ENCODE assay signal across 17 cellular contexts in genomic region chr12:12334710-12335040, GRCh38. TPM values are rescaled to one million over a fixed set of nuclear protein-coding genes. Genes with fewer than 3 reads are reported as not detected.
DNase-seq lines count a peak whose midpoint lies in the region; ATAC-seq, FAIRE-seq and TF ChIP-seq lines count a peak whose summit lies in the region.
"Had no signal": no experiment of that assay in that cellular context is flagged by ENCODE, and none has a peak within 500 bp of the region (broad histone marks: within the 10 kb centered on the region; RNA-seq: fewer than 3 reads in every experiment).

No MANE protein-coding gene starts in this region.

- peak overlapping the region; percentile 18 for H3K27ac Mint-ChIP-seq in activated CD4-positive, alpha-beta T cell treated with anti-CD3 and anti-CD28 coated beads, Interleukin-2, amount 10 ng/mL, durations not matched to agents 24 days and 14 days
- H3K27ac Mint-ChIP-seq in activated CD4-positive, alpha-beta T cell treated with anti-CD3 and anti-CD28 coated beads, Interleukin-2, amount 10 ng/mL, durations not matched to agents 7 days and 5 days, result no peak overlapping the region
- H3K27ac Mint-ChIP-seq in T-helper 17 cell, result peak overlapping the region; percentile 69

- H3K4me1 Mint-ChIP-seq in activated CD4-positive, alpha-beta T cell treated with anti-CD3 and anti-CD28 coated beads, Interleukin-2, amount 10 ng/mL, durations not matched to agents 24 days and 14 days, result peaks cover 36% of the 10 kb centered on the region
- H3K4me1 Mint-ChIP-seq in activated CD4-positive, alpha-beta T cell treated with anti-CD3 and anti-CD28 coated beads, Interleukin-2, amount 10 ng/mL, durations not matched to agents 7 days and 5 days, result peaks cover 32% of the 10 kb centered on the region
- peaks cover 14% of the 10 kb centered on the region for H3K4me1 Mint-ChIP-seq in T-helper 17 cell

- intact Hi-C loops in activated CD4-positive, alpha-beta T cell treated with anti-CD3 and anti-CD28 coated beads, Interleukin-2, amount 10 ng/mL, durations not matched to agents 24 days and 14 days (cut with micrococcal nuclease), result loop anchor here (2.0 to 10.0 kb wide), 4 partner anchors 70 to 754 kb away; partner anchors contain the start of gene LRP6
- intact Hi-C loops in uterus (cut with DNase I; ENCODE audit: low total_unique reads), result no loop called here
- intact Hi-C loops in kidney (cut with DNase I), result loop anchor here (10.0 kb wide), 1 partner anchor 250 kb away; no protein-coding TSS in a partner anchor

- no peak for DNase-seq in activated CD4-positive, alpha-beta T cell treated with anti-CD3 and anti-CD28 coated beads, Interleukin-2, amount 10 ng/mL, durations not matched to agents 24 days and 14 days
- DNase-seq in activated CD4-positive, alpha-beta T cell treated with anti-CD3 and anti-CD28 coated beads, Interleukin-2, amount 10 ng/mL, durations not matched to agents 7 days and 5 days, result no peak
- DNase-seq in T-helper 17 cell (no peak), left lobe of liver (ENCODE audit: low spot score) (peak; percentile 39), uterus (peak in 1 of 2 donors; percentile 5), HCEC 1CT (no peak), DMS 273 treated with DMSO at 0.1 percent for 48 hours (lab: John Stamatoyannopoulos, UW) (no peak), kidney (no peak)
- DNase-seq: GOT3, tibial artery had no signal

- ATAC-seq in T-helper 17 cell (no peak), left lobe of liver (peak; percentile 32)

- H3K9me3 Mint-ChIP-seq in activated CD4-positive, alpha-beta T cell treated with anti-CD3 and anti-CD28 coated beads, Interleukin-2, amount 10 ng/mL, durations not matched to agents 24 days and 14 days, result no peaks in the 10 kb centered on the region
- H3K9me3 Mint-ChIP-seq in activated CD4-positive, alpha-beta T cell treated with anti-CD3 and anti-CD28 coated beads, Interleukin-2, amount 10 ng/mL, durations not matched to agents 7 days and 5 days, result no peaks in the 10 kb centered on the region
- H3K9me3 Mint-ChIP-seq: activated naive CD4-positive, alpha-beta T cell treated with anti-CD3 and anti-CD28 coated beads, Interleukin-2, amount 50 U/mL, for 72 hours; CD8-positive, alpha-beta memory T cell had no signal

- no peaks in the 10 kb centered on the region for H3K27me3 ChIP-seq in uterus
- H3K27me3 ChIP-seq: brain microvascular endothelial cell, hepatocyte, SJSA1, tibial artery had no signal

- peaks cover 0 to 5% of the 10 kb centered on the region in 2 donors for H3K4me1 ChIP-seq in uterus
- H3K4me1 ChIP-seq in kidney (ENCODE audit: control insufficient read depth in 1 of 2, insufficient read depth in 1 of 2, low read depth in 1 of 2, low read length in 2 of 2), result peaks cover 0 to 8% of the 10 kb centered on the region in 2 donors

- CTCF ChIA-PET in activated CD4-positive, alpha-beta T cell treated with anti-CD3 and anti-CD28 coated beads, Interleukin-2, amount 10 ng/mL, durations not matched to agents 7 days and 5 days (lab: Charles Lee), result interaction anchor here (0.5 to 1.1 kb wide), 2 partner anchors 260 to 670 kb away, joined by 3 to 5 read pairs; no protein-coding TSS in a partner anchor

- TF ChIP-seq POLR2A in uterus (IDR thresholded peaks at IDR 0.05), result no peak

- H3K9me3 ChIP-seq in T-helper 17 cell (ENCODE audit: control insufficient read depth, low read length, poor library complexity, severe bottlenecking) (no peaks in the 10 kb centered on the region), uterus (no peaks in the 10 kb centered on the region), kidney (ENCODE audit: control insufficient read depth in 1 of 2, low read length in 2 of 2) (no peaks in the 10 kb centered on the region)
- H3K9me3 ChIP-seq: mucosa of descending colon, SJSA1, tibial artery had no signal

- H3K4me3 Mint-ChIP-seq in activated CD4-positive, alpha-beta T cell treated with anti-CD3 and anti-CD28 coated beads, Interleukin-2, amount 10 ng/mL, durations not matched to agents 24 days and 14 days, result no peak overlapping the region
- H3K4me3 Mint-ChIP-seq in activated CD4-positive, alpha-beta T cell treated with anti-CD3 and anti-CD28 coated beads, Interleukin-2, amount 10 ng/mL, durations not matched to agents 7 days and 5 days, result no peak overlapping the region
- H3K4me3 Mint-ChIP-seq in T-helper 17 cell, result peak overlapping the region; percentile 50

- no peak overlapping the region for H3K9ac ChIP-seq in kidney (ENCODE audit: low read length in 2 of 2)

- H3K4me3 ChIP-seq in uterus (no peak overlapping the region), kidney (ENCODE audit: low read length in 2 of 2) (no peak overlapping the region)
- H3K4me3 ChIP-seq: hepatocyte, mucosa of descending colon, SJSA1, tibial artery had no signal

- POLR2A ChIA-PET in activated CD4-positive, alpha-beta T cell treated with anti-CD3 and anti-CD28 coated beads, Interleukin-2, amount 10 ng/mL, durations not matched to agents 7 days and 5 days (lab: Charles Lee), result no interaction called here

- H3K36me3 Mint-ChIP-seq in activated CD4-positive, alpha-beta T cell treated with anti-CD3 and anti-CD28 coated beads, Interleukin-2, amount 10 ng/mL, durations not matched to agents 24 days and 14 days (ENCODE audit: low read depth), result no peaks in the 10 kb centered on the region
- H3K36me3 Mint-ChIP-seq in activated CD4-positive, alpha-beta T cell treated with anti-CD3 and anti-CD28 coated beads, Interleukin-2, amount 10 ng/mL, durations not matched to agents 7 days and 5 days (ENCODE audit: low read depth), result no peaks in the 10 kb centered on the region
- H3K36me3 Mint-ChIP-seq in T-helper 17 cell (ENCODE audit: low read depth), result peaks cover 6% of the 10 kb centered on the region
- H3K36me3 Mint-ChIP-seq: activated naive CD4-positive, alpha-beta T cell treated with anti-CD3 and anti-CD28 coated beads, Interleukin-2, amount 50 U/mL, for 72 hours; CD8-positive, alpha-beta memory T cell had no signal

- TF ChIP-seq CTCF in uterus (IDR thresholded peaks at IDR 0.05), result no peak
- TF ChIP-seq CTCF in kidney (IDR thresholded peaks at IDR 0.05; ENCODE audit: borderline replicate concordance, extremely low read depth, insufficient read depth), result no peak

- no peak for FAIRE-seq in kidney (lab: Jason Lieb, UNC)
- FAIRE-seq: A204.1 had no signal

- H3K36me3 ChIP-seq in uterus (no peaks in the 10 kb centered on the region), kidney (ENCODE audit: control insufficient read depth in 1 of 2, insufficient read depth in 2 of 2, low read length in 2 of 2) (peaks cover 0 to 2% of the 10 kb centered on the region in 2 donors)
- H3K36me3 ChIP-seq: brain microvascular endothelial cell, SJSA1 had no signal

- peak overlapping the region; percentile 71 to 87 for H3K27ac ChIP-seq in uterus
- H3K27ac ChIP-seq in kidney (ENCODE audit: low read depth in 2 of 2, low read length in 2 of 2), result no peak overlapping the region
- H3K27ac ChIP-seq: brain microvascular endothelial cell, SJSA1, tibial artery had no signal

- H3K27me3 Mint-ChIP-seq in activated CD4-positive, alpha-beta T cell treated with anti-CD3 and anti-CD28 coated beads, Interleukin-2, amount 10 ng/mL, durations not matched to agents 24 days and 14 days, result peaks cover 9% of the 10 kb centered on the region
- peaks cover 8% of the 10 kb centered on the region for H3K27me3 Mint-ChIP-seq in activated CD4-positive, alpha-beta T cell treated with anti-CD3 and anti-CD28 coated beads, Interleukin-2, amount 10 ng/mL, durations not matched to agents 7 days and 5 days
- H3K27me3 Mint-ChIP-seq in T-helper 17 cell, result peaks cover 15% of the 10 kb centered on the region

RNA-seq across cellular contexts. Expression of gene MANSC1, which starts 15.4 kb away (rescaled TPM):
- 0.88 and 1.1 TPM in 2 replicates for total RNA-seq in activated CD4-positive, alpha-beta T cell treated with anti-CD3 and anti-CD28 coated beads, Interleukin-2, amount 10 ng/mL, durations not matched to agents 24 days and 14 days
- under 1 TPM; 0.25 to 0.27 TPM for total RNA-seq in activated CD4-positive, alpha-beta T cell treated with anti-CD3 and anti-CD28 coated beads, Interleukin-2, amount 10 ng/mL, durations not matched to agents 7 days and 5 days
- total RNA-seq in T-helper 17 cell (under 1 TPM in 1 of 2 donors, not detected in 1; 0.12 TPM), left lobe of liver (6.6 TPM), uterus (10 to 100 TPM in 2 of 4 donors, 1 to 10 TPM in 2; 5.1 to 34.4 (median 16.9) TPM), kidney (38.7 TPM)
- polyA plus RNA-seq in kidney (ENCODE audit: insufficient read depth, low read depth, low replicate concordance), result 14.1 TPM

RNA-seq across cellular contexts. Expression of gene BORCS5, which starts 22.2 kb away (rescaled TPM):
- 34.0 and 37.0 TPM in 2 replicates for total RNA-seq in activated CD4-positive, alpha-beta T cell treated with anti-CD3 and anti-CD28 coated beads, Interleukin-2, amount 10 ng/mL, durations not matched to agents 24 days and 14 days
- total RNA-seq in activated CD4-positive, alpha-beta T cell treated with anti-CD3 and anti-CD28 coated beads, Interleukin-2, amount 10 ng/mL, durations not matched to agents 7 days and 5 days, result 10 to 100 TPM; 25.7 to 28.4 TPM
- total RNA-seq in T-helper 17 cell, result 10 to 100 TPM; 35.0 to 48.4 TPM
- 8.3 TPM for total RNA-seq in left lobe of liver
- total RNA-seq in uterus, result 10 to 100 TPM in 3 of 4 donors, under 1 TPM in 1; 0.51 to 87.1 (median 17.9) TPM
- 14.0 TPM for total RNA-seq in kidney
- polyA plus RNA-seq in kidney (ENCODE audit: insufficient read depth, low read depth, low replicate concordance), result 11.2 TPM

Comparison
In these comparisons a context has a peak if more than half of its experiments do, and no peak if none do; other contexts are left out.
1. H3K27ac ChIP-seq: peak in uterus (2 of 2); none in kidney (0 of 2).